In the genomic region with DNA sequence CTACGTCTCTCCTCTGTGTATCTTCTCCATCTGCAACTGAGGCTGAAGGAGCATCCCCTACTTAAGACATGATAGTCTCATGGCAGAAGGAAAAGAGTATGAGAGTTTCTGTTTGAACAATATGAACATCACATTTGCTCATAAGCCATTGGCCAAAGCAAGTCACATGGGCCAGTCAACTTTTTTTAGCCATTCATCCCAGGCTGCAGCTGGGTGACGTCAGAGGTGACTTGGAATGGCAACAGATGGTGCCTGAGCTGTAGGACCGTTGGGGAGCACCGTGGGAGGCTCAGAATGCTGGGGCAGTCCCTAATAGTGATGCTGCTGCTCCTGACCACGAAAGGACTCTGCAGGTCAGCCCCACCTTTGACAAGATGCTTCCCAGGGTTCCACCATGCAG, we compare ENCODE assay signal across 15 cellular contexts. TPM values are rescaled to one million over a fixed set of nuclear protein-coding genes. Genes with fewer than 3 reads are reported as not detected.
DNase-seq lines count a peak whose midpoint lies in the region; ATAC-seq, FAIRE-seq and TF ChIP-seq lines count a peak whose summit lies in the region.
"Had no signal": no experiment of that assay in that cellular context is flagged by ENCODE, and none has a peak within 500 bp of the region (broad histone marks: within the 10 kb centered on the region; RNA-seq: fewer than 3 reads in every experiment).

No MANE protein-coding gene starts in this region.

- H3K36me3 Mint-ChIP-seq in T-helper 2 cell treated with Interferon-gamma antibody and Interleukin-4, amounts not matched to agents 5 μg/mL and 100 μg/mL, for 36 hours (ENCODE audit: low read depth) = peaks cover 46% of the 10 kb centered on the region

- TF ChIP-seq POLR2A in IMR-90 (IDR thresholded peaks at IDR 0.05; ENCODE audit: low read depth, low read length) (no peak), K562 (conservative IDR thresholded peaks at IDR 0.05) (no peak)

- H4K5ac ChIP-seq in IMR-90 (ENCODE audit: low read depth, low read length) = 0 out of 2 replicates have a peak overlapping the region, but pooled peaks have one; percentile 51

- no TSS peak for BruUV-seq in IMR-90 (replicated peaks; lab: Mats Ljungman, UMichigan)
- no TSS peak for BruUV-seq in K562 (replicated peaks; lab: Mats Ljungman, UMichigan)

- H4K91ac ChIP-seq in IMR-90 (ENCODE audit: insufficient read depth, low read depth, low read length) = no peak overlapping the region

- H2AK5ac ChIP-seq in IMR-90 (ENCODE audit: low read depth, low read length) = peak overlapping the region; percentile 12; the same call in 1 of the 2 replicates

- H3K27me3 ChIP-seq in IMR-90 (ENCODE audit: control insufficient read depth, insufficient read depth, low read length) (no peaks in the 10 kb centered on the region), K562 (ENCODE audit: control insufficient read depth in 2 of 2, insufficient read depth in 2 of 2, low read length in 2 of 2) (no peaks in the 10 kb centered on the region)
- H3K27me3 ChIP-seq: adrenal gland had no signal

- peaks cover 29 to 76% of the 10 kb centered on the region in 2 experiments for H3K79me1 ChIP-seq in IMR-90 (ENCODE audit: low read depth in 1 of 2, low read length in 2 of 2)

- no peak overlapping the region for H3K23ac ChIP-seq in IMR-90 (ENCODE audit: low read depth, low read length)

- H3K27ac ChIP-seq in IMR-90 (ENCODE audit: insufficient read depth, low read length) (no peak overlapping the region), K562 (ENCODE audit: extremely low read depth, low read depth, low read length) (no peak overlapping the region)
- H3K27ac ChIP-seq: adrenal gland had no signal

- H3K14ac ChIP-seq in IMR-90 (replicated peaks; ENCODE audit: low read depth, low read length) = no peak overlapping the region

- no peak overlapping the region for H3K4ac ChIP-seq in IMR-90 (ENCODE audit: low read depth, low read length)

- no peak overlapping the region for H3K4me3 ChIP-seq in IMR-90 (ENCODE audit: insufficient read depth, low read depth, low read length)
- no peak overlapping the region for H3K4me3 ChIP-seq in K562
- H3K4me3 ChIP-seq: adrenal gland had no signal

- no peaks in the 10 kb centered on the region for H3K27me3 Mint-ChIP-seq in T-helper 2 cell treated with Interferon-gamma antibody and Interleukin-4, amounts not matched to agents 5 μg/mL and 100 μg/mL, for 36 hours (ENCODE audit: low read depth)
- H3K27me3 Mint-ChIP-seq: activated CD8-positive, alpha-beta memory T cell treated with anti-CD3 and anti-CD28 coated beads, Interleukin-2, amount 10 ng/mL, durations not matched to agents 7 days and 5 days; IgD-negative memory B cell had no signal

- no peak overlapping the region for H2AFZ ChIP-seq in IMR-90 (replicated peaks; ENCODE audit: low read length, poor library complexity)
- no peak overlapping the region for H2AFZ ChIP-seq in K562 (ENCODE audit: low read depth, low read length)

- POLR2A ChIA-PET in IMR-90 (lab: Charles Lee; ENCODE audit: unreplicated experiment) (no interaction called here), K562 (lab: Yijun Ruan, JAX) (no interaction called here)

- H3K79me2 ChIP-seq in K562 (ENCODE audit: control insufficient read depth, insufficient read depth, low read length) = no peaks in the 10 kb centered on the region

- no peak for DNase-seq in T-helper 2 cell treated with Interferon-gamma antibody and Interleukin-4, amounts not matched to agents 5 μg/mL and 100 μg/mL, for 36 hours (ENCODE audit: low spot score)
- DNase-seq in T-helper 2 cell = no peak
- DNase-seq in IMR-90 = peak; percentile 78
- DNase-seq in K562 (ENCODE audit: extremely low read depth in 1 of 4, low spot score in 3 of 4) = peak; percentile 27 to 40 (median 38)
- DNase-seq in pons (ENCODE audit: low spot score) = peak; percentile 44
- DNase-seq in activated gamma-delta T cell (lab: John Stamatoyannopoulos, UW) = no peak
- no peak for DNase-seq in HPDE6-E6E7 (ENCODE audit: extremely low spot score)
- DNase-seq: activated CD8-positive, alpha-beta memory T cell treated with anti-CD3 and anti-CD28 coated beads, Interleukin-2, amount 10 ng/mL, durations not matched to agents 7 days and 5 days; adrenal gland; Caco-2; cortex of kidney; NCI-H1092 had no signal

- ATAC-seq in IMR-90 (ENCODE audit: low read depth) (no peak), K562 (peak; percentile 70), HG03378 (IDR thresholded peaks at IDR 0.05; ENCODE audit: unreplicated experiment) (no peak)
- ATAC-seq: activated CD8-positive, alpha-beta memory T cell treated with anti-CD3 and anti-CD28 coated beads, Interleukin-2, amount 10 ng/mL, durations not matched to agents 7 days and 5 days; esophagus mucosa had no signal

- H3K4me3 Mint-ChIP-seq in T-helper 2 cell treated with Interferon-gamma antibody and Interleukin-4, amounts not matched to agents 5 μg/mL and 100 μg/mL, for 36 hours = no peak overlapping the region
- H3K4me3 Mint-ChIP-seq: activated CD8-positive, alpha-beta memory T cell treated with anti-CD3 and anti-CD28 coated beads, Interleukin-2, amount 10 ng/mL, durations not matched to agents 7 days and 5 days; IgD-negative memory B cell had no signal

- no peak overlapping the region for H2AK9ac ChIP-seq in IMR-90 (replicated peaks; ENCODE audit: low read depth, low read length, poor library complexity)

- peaks cover 15% of the 10 kb centered on the region for H3K9me1 ChIP-seq in IMR-90 (ENCODE audit: insufficient read depth, low read length)
- H3K9me1 ChIP-seq in K562 (ENCODE audit: control insufficient read depth, insufficient read depth, low read length) = no peaks in the 10 kb centered on the region

- peak overlapping the region; percentile 29 for H2BK5ac ChIP-seq in IMR-90 (ENCODE audit: low read depth, low read length, poor library complexity, severe bottlenecking)

- no peak overlapping the region for H3K4me2 ChIP-seq in IMR-90 (ENCODE audit: low read depth, low read length)
- H3K4me2 ChIP-seq in K562 (ENCODE audit: insufficient read depth, low read length) = no peak overlapping the region

- CTCF ChIA-PET in IMR-90 (lab: Yijun Ruan, JAX) (no interaction called here), K562 (lab: Yijun Ruan, JAX; ENCODE audit: low intra/inter-chr PET ratio) (no interaction called here)

- 0 out of 4 replicates have a peak overlapping the region, but pooled peaks of 1 of the 2 experiments have one; percentile 16 for H4K8ac ChIP-seq in IMR-90 (ENCODE audit: low read depth in 2 of 2, low read length in 2 of 2)

- H3K27ac Mint-ChIP-seq in T-helper 2 cell treated with Interferon-gamma antibody and Interleukin-4, amounts not matched to agents 5 μg/mL and 100 μg/mL, for 36 hours = peak overlapping the region; percentile 42
- H3K27ac Mint-ChIP-seq: activated CD8-positive, alpha-beta memory T cell treated with anti-CD3 and anti-CD28 coated beads, Interleukin-2, amount 10 ng/mL, durations not matched to agents 7 days and 5 days; IgD-negative memory B cell had no signal

- dilution Hi-C loops in IMR-90 (cut with HindIII; ENCODE audit: low sequenced_read_pairs, unreplicated experiment) = no loop called here

- peaks cover 24% of the 10 kb centered on the region; the same call in 1 of the 2 replicates for H4K20me1 ChIP-seq in IMR-90 (ENCODE audit: insufficient read depth, low read length)
- no peaks in the 10 kb centered on the region for H4K20me1 ChIP-seq in K562 (replicated peaks; ENCODE audit: control insufficient read depth, insufficient read depth, low read length)

- no peak for FAIRE-seq in K562 (lab: Jason Lieb, UNC)

- no peaks in the 10 kb centered on the region for H3K9me3 Mint-ChIP-seq in T-helper 2 cell treated with Interferon-gamma antibody and Interleukin-4, amounts not matched to agents 5 μg/mL and 100 μg/mL, for 36 hours
- H3K9me3 Mint-ChIP-seq: IgD-negative memory B cell had no signal

- no peak overlapping the region for H3K18ac ChIP-seq in IMR-90 (ENCODE audit: low read depth, low read length)

- H3K4me1 ChIP-seq in IMR-90 (ENCODE audit: control insufficient read depth, insufficient read depth, low read length) (peaks cover 13% of the 10 kb centered on the region), K562 (replicated peaks in 1 of 2; ENCODE audit: control insufficient read depth in 2 of 2, insufficient read depth in 2 of 2, low read length in 2 of 2) (peaks cover 4 to 12% of the 10 kb centered on the region in 2 experiments)
- H3K4me1 ChIP-seq: Caco-2 had no signal

- H2BK120ac ChIP-seq in IMR-90 (ENCODE audit: low read depth, low read length) = no peak overlapping the region

- no peak for TF ChIP-seq CTCF in IMR-90 (conservative IDR thresholded peaks at IDR 0.05; ENCODE audit: low read depth, low read length)
- no peak for TF ChIP-seq CTCF in K562 (IDR thresholded peaks at IDR 0.05 in 2 of 3, conservative IDR thresholded peaks at IDR 0.05 in 1 of 3; ENCODE audit: insufficient read depth in 2 of 3, low read depth in 1 of 3, low read length in 3 of 3)

- in situ Hi-C loops in IMR-90 (cut with MboI; ENCODE audit: low sequenced_read_pairs) (no loop called here), K562 (cut with MboI) (no loop called here)

- H3K36me3 ChIP-seq in IMR-90 (ENCODE audit: control insufficient read depth, insufficient read depth, low read length) (peaks cover 3% of the 10 kb centered on the region; the same call in 1 of the 2 replicates), K562 (ENCODE audit: control insufficient read depth, insufficient read depth, low read length) (no peaks in the 10 kb centered on the region)
- H3K36me3 ChIP-seq: adrenal gland had no signal

- H2BK20ac ChIP-seq in IMR-90 (ENCODE audit: low read depth, low read length) = peak overlapping the region; percentile 49; the same call in 1 of the 2 replicates

- no peak for TF ChIP-seq EP300 in K562 (IDR thresholded peaks at IDR 0.05; ENCODE audit: low read length)

- peaks cover 40% of the 10 kb centered on the region for H3K4me1 Mint-ChIP-seq in T-helper 2 cell treated with Interferon-gamma antibody and Interleukin-4, amounts not matched to agents 5 μg/mL and 100 μg/mL, for 36 hours (ENCODE audit: low read depth)

- no peak overlapping the region for H2BK15ac ChIP-seq in IMR-90 (ENCODE audit: low read depth, low read length)

- TF ChIP-seq RAD21 in IMR-90 (IDR thresholded peaks at IDR 0.05; ENCODE audit: low read length) = no peak
- no peak for TF ChIP-seq RAD21 in K562 (CRISPR knock-in tag; conservative IDR thresholded peaks at IDR 0.05 in 1 of 2, IDR thresholded peaks at IDR 0.05 in 1 of 2)

- intact Hi-C loops in IMR-90 (cut with micrococcal nuclease) (no loop called here), K562 (cut with micrococcal nuclease) (no loop called here)

- H3K9ac ChIP-seq in IMR-90 (ENCODE audit: low read depth, low read length) (no peak overlapping the region), K562 (ENCODE audit: insufficient read depth in 1 of 2, low read depth in 2 of 2, low read length in 2 of 2) (no peak overlapping the region)

- WGBS in IMR-90 (ENCODE audit: extremely low coverage in 2 of 2, insufficient read length in 1 of 2), 2 experiments = 60% methylated on average over 1 of the region's 5 CpGs; no CpG with 5 or more reads in 1 of the 2 experiments
- 40% methylated on average over 5 of the region's 5 CpGs for WGBS in K562 (ENCODE audit: insufficient coverage, low coverage, missing lambda C conversion rate)

- H3K9me3 ChIP-seq in IMR-90 (ENCODE audit: control insufficient read depth, insufficient read depth, low read length) (no peaks in the 10 kb centered on the region), K562 (replicated peaks; ENCODE audit: control insufficient read depth, insufficient read depth, low read depth, low read length) (no peaks in the 10 kb centered on the region)
- H3K9me3 ChIP-seq: adrenal gland, Caco-2 had no signal

- H3K56ac ChIP-seq in IMR-90 (ENCODE audit: extremely low read depth, insufficient read depth, low read length) = no peak overlapping the region

RNA-seq across cellular contexts. Expression of gene CRTC3, which starts 58.7 kb away (rescaled TPM):
- total RNA-seq in IMR-90 (2012; rRNA removed) (4.7 and 6.7 TPM in 2 replicates), K562 (2014; rRNA removed) (7.5 and 9.1 TPM in 2 replicates), K562 (2014; rRNA removed; fragmentation: Illumina TruSeq; extraction: Trizol) (9.4 and 10.0 TPM in 2 replicates), K562 (2015; rRNA removed; fragmentation: Illumina TruSeq; extraction: Trizol) (11.3 and 11.6 TPM in 2 replicates), K562 (2021) (18.5 and 19.0 TPM in 2 replicates)
- polyA plus RNA-seq in IMR-90 (2012; rRNA removed) (14.8 and 17.3 TPM in 2 replicates), K562 (2011; rRNA removed) (14.1 and 17.2 TPM in 2 replicates), K562 (2014; fragmentation: Illumina TruSeq; extraction: Trizol) (12.7 and 13.8 TPM in 2 replicates), K562 (2014; fragmentation: Nextera tagmentation; extraction: Ambion mirVana) (1 to 10 TPM; 1.2 to 2.1 TPM), K562 (2014; rRNA removed) (9.1 and 11.7 TPM in 2 replicates)
- polyA plus RNA-seq in IMR-90 (2012; cell fraction: cytosol; rRNA removed) = 7.9 and 10.2 TPM in 2 replicates
- 34.6 and 47.3 TPM in 2 replicates for polyA plus RNA-seq in IMR-90 (2012; cell fraction: nucleus; rRNA removed; ENCODE audit: low replicate concordance)
- 42.0 and 91.0 TPM in 2 replicates for total RNA-seq in K562 (2011; cell fraction: chromatin; rRNA removed; ENCODE audit: low replicate concordance)
- 25.7 and 27.0 TPM in 2 replicates for total RNA-seq in K562 (2011; cell fraction: nucleolus; rRNA removed)
- total RNA-seq in K562 (2011; cell fraction: nucleoplasm; rRNA removed) = 50.7 and 99.0 TPM in 2 replicates
- 8.3 and 11.0 TPM in 2 replicates for polyA plus RNA-seq in K562 (2011; cell fraction: cytosol; rRNA removed)
- polyA plus RNA-seq in K562 (2011; cell fraction: nucleus; rRNA removed) = 17.7 and 22.6 TPM in 2 replicates
- polyA plus RNA-seq in K562 (2012) = 12.6 and 15.1 TPM in 2 replicates
- 21.2 and 24.0 TPM in 2 replicates for polyA minus RNA-seq in K562 (2011; rRNA and poly(A)+ RNA removed)
- polyA minus RNA-seq in K562 (2011; cell fraction: cytosol; rRNA and poly(A)+ RNA removed) = 10.8 and 14.3 TPM in 2 replicates
- polyA minus RNA-seq in K562 (2011; cell fraction: nucleus; rRNA and poly(A)+ RNA removed) = 14.9 and 20.8 TPM in 2 replicates

Comparison
In these comparisons a context has a peak if more than half of its experiments do, and no peak if none do; other contexts are left out.
1. DNase-seq: peak in IMR-90 (single experiment), K562 (4 of 4) and pons (single experiment); none in T-helper 2 cell treated with Interferon-gamma antibody and Interleukin-4, amounts not matched to agents 5 μg/mL and 100 μg/mL, for 36 hours (single experiment), T-helper 2 cell (0 of 5), activated gamma-delta T cell (single experiment) and HPDE6-E6E7 (single experiment).